Comparison of ENCODE assay signal across 8 cellular contexts in the genomic region with DNA sequence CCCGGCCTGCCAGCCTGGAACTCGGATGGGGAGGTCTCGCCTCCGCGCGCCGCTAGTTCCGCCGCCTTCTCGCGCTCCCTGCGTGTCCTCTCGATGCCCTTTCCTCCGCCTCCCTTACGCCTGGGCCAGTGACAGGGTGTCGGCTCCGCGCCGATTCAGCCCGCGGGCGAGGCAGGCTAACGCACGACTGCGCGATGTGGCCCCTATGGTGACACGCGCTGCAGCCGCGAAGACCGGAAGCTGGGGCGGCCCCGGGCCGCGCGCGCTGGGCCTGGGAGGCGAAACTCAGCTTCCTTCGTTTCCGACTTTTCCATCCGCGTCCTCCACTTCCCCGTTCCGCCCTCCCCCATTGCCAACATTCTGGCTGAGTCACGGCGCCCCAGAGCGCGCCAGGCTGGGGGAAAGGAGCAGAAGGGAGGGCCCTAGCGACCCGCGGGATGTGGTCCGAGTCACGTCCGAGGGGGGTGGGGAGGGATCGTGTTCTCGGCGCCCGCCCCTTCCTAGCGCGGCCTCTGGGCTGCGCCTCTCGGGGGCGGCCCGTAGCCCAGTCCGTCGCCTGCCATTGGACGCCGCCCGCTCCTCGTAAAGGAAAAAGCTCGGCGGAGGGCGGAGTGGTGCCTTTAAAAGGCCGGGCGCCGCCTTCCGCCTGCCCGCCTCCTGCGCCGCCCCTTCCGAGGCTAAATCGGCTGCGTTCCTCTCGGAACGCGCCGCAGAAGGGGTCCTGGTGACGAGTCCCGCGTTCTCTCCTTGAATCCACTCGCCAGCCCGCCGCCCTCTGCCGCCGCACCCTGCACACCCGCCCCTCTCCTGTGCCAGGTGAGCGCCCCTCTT. TPM values are rescaled to one million over a fixed set of nuclear protein-coding genes. Genes with fewer than 3 reads are reported as not detected.
DNase-seq lines count a peak whose midpoint lies in the region; ATAC-seq, FAIRE-seq and TF ChIP-seq lines count a peak whose summit lies in the region.

TSS of gene ALDOA (plus strand) at position 649 of the 831 bp plus-strand sequence. CDS start 1,138 bp downstream, outside the sequence.

- peak within 1 kb of the TSS; percentile 95 for H3K9ac ChIP-seq in keratinocyte (ENCODE audit: control insufficient read depth, extremely low read depth, insufficient read depth, low read length)

- peaks cover 51% of the 10 kb centered on the region for H3K79me2 ChIP-seq in keratinocyte (ENCODE audit: control insufficient read depth, insufficient read depth, low read length)

- H3K27me3 ChIP-seq in keratinocyte (ENCODE audit: control insufficient read depth, extremely low read depth, insufficient read depth, low read length), result no peaks in the 10 kb centered on the region

- peak within 1 kb of the TSS; percentile 97 for H3K4me2 ChIP-seq in keratinocyte (ENCODE audit: control insufficient read depth, extremely low read depth, insufficient read depth, low read depth, low read length)

- FAIRE-seq in keratinocyte (lab: Jason Lieb, UNC), result no peak

- peak within 1 kb of the TSS; percentile 69 for H2AFZ ChIP-seq in keratinocyte (ENCODE audit: control insufficient read depth, low read length)

- peak within 1 kb of the TSS; percentile 92 for H3K27ac ChIP-seq in keratinocyte (ENCODE audit: control insufficient read depth, insufficient read depth, low read length)

- no peaks in the 10 kb centered on the region for H3K9me3 ChIP-seq in keratinocyte (ENCODE audit: control insufficient read depth, low read depth, low read length)

- dilution Hi-C loops in keratinocyte (cut with MboI; ENCODE audit: extremely low pct_ligation_motif_present, low sequenced_read_pairs), result no loop called here

- H3K36me3 ChIP-seq in keratinocyte (ENCODE audit: control insufficient read depth in 2 of 2, extremely low read depth in 1 of 2, insufficient read depth in 2 of 2, low read length in 2 of 2), result peaks cover 33 to 37% of the 10 kb centered on the region in 2 experiments

- H3K4me3 ChIP-seq in AG09309 (ENCODE audit: control insufficient read depth, low read depth, low read length) (peak within 1 kb of the TSS; percentile 99), keratinocyte (ENCODE audit: control insufficient read depth in 2 of 3, extremely low read depth in 1 of 3, insufficient read depth in 2 of 3, low read depth in 1 of 3, low read length in 3 of 3) (peak within 1 kb of the TSS; percentile 87 to 98 (median 96))

- ATAC-seq in GM19025 (IDR thresholded peaks at IDR 0.05; ENCODE audit: low read depth, unreplicated experiment) (peak; percentile 84), HG03342 (IDR thresholded peaks at IDR 0.05; ENCODE audit: unreplicated experiment) (peak; percentile 73)
- peak; percentile 86 to 87 for ATAC-seq in activated CD4-positive, CD25-positive, alpha-beta regulatory T cell treated with anti-CD3 and anti-CD28 coated beads, Interleukin-2, amount 50 U/mL, for 24 hours

- H3K4me1 ChIP-seq in keratinocyte (ENCODE audit: control insufficient read depth, extremely low read depth, insufficient read depth, low read length), result peaks cover 35% of the 10 kb centered on the region

- TF ChIP-seq CTCF in AG09309 (IDR thresholded peaks at IDR 0.05; ENCODE audit: control insufficient read depth, insufficient read depth, low read depth, low read length, missing control alignments) (no peak), keratinocyte (optimal IDR thresholded peaks at IDR 0.05 in 1 of 3, IDR thresholded peaks at IDR 0.05 in 1 of 3, conservative IDR thresholded peaks at IDR 0.05 in 1 of 3; ENCODE audit: extremely low read depth in 1 of 3, insufficient read depth in 2 of 3, low read length in 3 of 3) (no peak)

- no peaks in the 10 kb centered on the region for H3K9me1 ChIP-seq in keratinocyte (ENCODE audit: control insufficient read depth, extremely low read depth, insufficient read depth, low read length)

- peaks cover 36% of the 10 kb centered on the region for H4K20me1 ChIP-seq in keratinocyte (ENCODE audit: control insufficient read depth, extremely low read depth, insufficient read depth, low read length)

- DNase-seq in AG09309 (ENCODE audit: low read depth), result peak; percentile 96
- DNase-seq in NCI-H446 treated with DMSO at 0.1 percent for 48 hours (lab: John Stamatoyannopoulos, UW), result peak; percentile 95
- peak; percentile 96 for DNase-seq in cerebellar cortex (ENCODE audit: low spot score)
- DNase-seq in keratinocyte (ENCODE audit: low read depth, low spot score), result peak; percentile 79
- DNase-seq in stimulated activated CD4-positive, alpha-beta T cell treated with anti-CD3 and anti-CD28 coated beads, Interleukin-15, amount 100 ng/mL, for 1 hour (ENCODE audit: low read depth in 1 of 2, low spot score in 1 of 2), result peak; percentile 91 to 93

RNA-seq across cellular contexts. Expression of gene ALDOA, which starts in this region (rescaled TPM):
- polyA plus RNA-seq in keratinocyte, result 740 to 1,250 TPM (median 800 TPM) in 3 replicates
- 1,790 TPM for polyA plus RNA-seq in keratinocyte (2011; ENCODE audit: low read depth)
- 996 and 1,617 TPM in 2 replicates for polyA plus RNA-seq in keratinocyte (2011; cell fraction: cytosol; rRNA removed)
- 581 and 686 TPM in 2 replicates for polyA plus RNA-seq in keratinocyte (2011; cell fraction: nucleus; rRNA removed)
- polyA plus RNA-seq in keratinocyte (2012; ENCODE audit: low replicate concordance), result 1,357 and 1,695 TPM in 2 replicates
- 1,099 to 2,593 TPM (median 1,237 TPM) in 3 replicates for polyA minus RNA-seq in keratinocyte
- 2,380 TPM for polyA minus RNA-seq in keratinocyte (2011; cell fraction: cytosol; rRNA and poly(A)+ RNA removed)
- 410 and 424 TPM in 2 replicates for polyA minus RNA-seq in keratinocyte (2011; cell fraction: nucleus; rRNA and poly(A)+ RNA removed)

Comparison
In these comparisons a context has a peak if more than half of its experiments do, and no peak if none do; other contexts are left out.
1. Peak in every context shown above with its lines: DNase-seq, ATAC-seq, H3K4me3 ChIP-seq and H3K27ac ChIP-seq.